In genomic region chr19:32168606-32169005, GRCh38 we compare ENCODE assay signal across 20 cellular contexts.
DNase-seq lines count a peak whose midpoint lies in the region; ATAC-seq and FAIRE-seq lines count a peak whose summit lies in the region.
"Had no signal": no experiment of that assay in that cellular context is flagged by ENCODE, and none has a peak within 500 bp of the region (broad histone marks: within the 10 kb centered on the region; RNA-seq: fewer than 3 reads in every experiment).

No MANE protein-coding gene starts in this region.

- no peak for FAIRE-seq in urothelium cell line (lab: Jason Lieb, UNC)
- FAIRE-seq: GM12878, GM18507, HepG2, HTR-8/SVneo had no signal

- peak overlapping the region; percentile 44 for H3K23ac ChIP-seq in trophoblast cell (ENCODE audit: low read length)

- no peak overlapping the region for H2BK12ac ChIP-seq in trophoblast cell (ENCODE audit: low read length)

- no peaks in the 10 kb centered on the region for H3K79me1 ChIP-seq in trophoblast cell (ENCODE audit: low read length)

- no peak overlapping the region for H4K8ac ChIP-seq in trophoblast cell (ENCODE audit: low read depth, low read length)

- no peak overlapping the region for H3K14ac ChIP-seq in trophoblast cell (ENCODE audit: low read length)

- no peaks in the 10 kb centered on the region for H3K27me3 ChIP-seq in trophoblast cell (ENCODE audit: insufficient read depth, low read length)

- H2BK120ac ChIP-seq in trophoblast cell (ENCODE audit: insufficient read depth, low read length, poor library complexity), result no peak overlapping the region

- no peak overlapping the region for H2BK5ac ChIP-seq in trophoblast cell (ENCODE audit: low read depth, low read length, poor library complexity)

- no peak overlapping the region for H3K9ac ChIP-seq in trophoblast cell (ENCODE audit: low read length)

- H3K4me1 ChIP-seq in trophoblast cell (ENCODE audit: control insufficient read depth in 1 of 2, insufficient read depth in 2 of 2, low read length in 2 of 2), result no peaks in the 10 kb centered on the region

- intact Hi-C loops in activated CD4-positive, alpha-beta T cell treated with anti-CD3 and anti-CD28 coated beads, Interleukin-2, amount 10 ng/mL, durations not matched to agents 24 days and 14 days (cut with micrococcal nuclease), result no loop called here

- H2AK5ac ChIP-seq in trophoblast cell (ENCODE audit: low read length), result no peak overlapping the region

- H3K9me3 Mint-ChIP-seq in activated CD4-positive, alpha-beta T cell treated with anti-CD3 and anti-CD28 coated beads, Interleukin-2, amount 10 ng/mL, durations not matched to agents 24 days and 14 days, result no peaks in the 10 kb centered on the region
- H3K9me3 Mint-ChIP-seq: CD4-positive, alpha-beta T cell; H9 had no signal

- no peak overlapping the region for H2AFZ ChIP-seq in trophoblast cell (ENCODE audit: insufficient read depth, low read length, poor library complexity)

- H3K27ac ChIP-seq in cingulate gyrus (ENCODE audit: low read depth, low read length), result peak overlapping the region; percentile 19
- no peak overlapping the region for H3K27ac ChIP-seq in trophoblast cell (ENCODE audit: low read depth, low read length)
- H3K27ac ChIP-seq: 22Rv1 had no signal

- no peaks in the 10 kb centered on the region for H3K4me1 Mint-ChIP-seq in activated CD4-positive, alpha-beta T cell treated with anti-CD3 and anti-CD28 coated beads, Interleukin-2, amount 10 ng/mL, durations not matched to agents 24 days and 14 days

- WGBS in trophoblast cell (ENCODE audit: extremely low coverage, insufficient coverage, insufficient read length), result no CpG with 5 or more reads among the region's 5 CpGs

- peaks cover 1% of the 10 kb centered on the region for H3K9me3 ChIP-seq in trophoblast cell (ENCODE audit: insufficient read depth, low read depth, low read length)

- H3K27me3 Mint-ChIP-seq in activated CD4-positive, alpha-beta T cell treated with anti-CD3 and anti-CD28 coated beads, Interleukin-2, amount 10 ng/mL, durations not matched to agents 24 days and 14 days, result no peaks in the 10 kb centered on the region

- no peak overlapping the region for H4K12ac ChIP-seq in trophoblast cell (ENCODE audit: low read depth, low read length)

- ATAC-seq in HG03520 (IDR thresholded peaks at IDR 0.05; ENCODE audit: unreplicated experiment) (no peak), HG03139 (IDR thresholded peaks at IDR 0.05; ENCODE audit: unreplicated experiment) (no peak)
- ATAC-seq: GM12878, HepG2 had no signal

- H3K18ac ChIP-seq in trophoblast cell (ENCODE audit: low read length), result no peak overlapping the region

- H3K4me3 ChIP-seq in trophoblast cell (ENCODE audit: low read depth, low read length), result no peak overlapping the region
- H3K4me3 ChIP-seq: GM12878 had no signal

- no peak overlapping the region for H3K4ac ChIP-seq in trophoblast cell (ENCODE audit: low read depth, low read length)

- H3K27ac Mint-ChIP-seq in activated CD4-positive, alpha-beta T cell treated with anti-CD3 and anti-CD28 coated beads, Interleukin-2, amount 10 ng/mL, durations not matched to agents 24 days and 14 days, result no peak overlapping the region
- H3K27ac Mint-ChIP-seq: CD4-positive, alpha-beta T cell; H9 had no signal

- H3K36me3 Mint-ChIP-seq in activated CD4-positive, alpha-beta T cell treated with anti-CD3 and anti-CD28 coated beads, Interleukin-2, amount 10 ng/mL, durations not matched to agents 24 days and 14 days (ENCODE audit: low read depth), result no peaks in the 10 kb centered on the region

- H3K79me2 ChIP-seq in trophoblast cell (ENCODE audit: control insufficient read depth, insufficient read depth, low read length, poor library complexity), result no peaks in the 10 kb centered on the region

- peak; percentile 11 for DNase-seq in activated CD4-positive, alpha-beta T cell treated with anti-CD3 and anti-CD28 coated beads, Interleukin-2, amount 10 ng/mL, durations not matched to agents 24 days and 14 days
- no peak for DNase-seq in activated CD4-positive, alpha-beta T cell treated with anti-CD3 and anti-CD28 coated beads, Interleukin-2, amount 50 U/mL, for 4 hours
- DNase-seq in trophoblast cell (no peak), urothelium cell line (ENCODE audit: low spot score) (no peak)
- no peak for DNase-seq in activated effector memory CD4-positive, alpha-beta T cell treated with Interleukin-2 at 50 U/mL for 16 hours
- DNase-seq: AML-193; C1 segment of cervical spinal cord; Calu3; CD4-positive, alpha-beta T cell; DMS79; GOT3; H9 had no signal

- no peak overlapping the region for H4K91ac ChIP-seq in trophoblast cell (ENCODE audit: low read depth, low read length)

- no peaks in the 10 kb centered on the region for H3K36me3 ChIP-seq in trophoblast cell (ENCODE audit: control insufficient read depth in 1 of 2, insufficient read depth in 2 of 2, low read length in 2 of 2)

- no peak overlapping the region for H3K4me2 ChIP-seq in trophoblast cell (ENCODE audit: low read length)

- H3K4me3 Mint-ChIP-seq in activated CD4-positive, alpha-beta T cell treated with anti-CD3 and anti-CD28 coated beads, Interleukin-2, amount 10 ng/mL, durations not matched to agents 24 days and 14 days, result no peak overlapping the region
- H3K4me3 Mint-ChIP-seq: CD4-positive, alpha-beta T cell; H9 had no signal
